ENCODE assay signal across 8 cellular contexts in genomic region chr19:1269065-1269477, GRCh38. TPM values are rescaled to one million over a fixed set of nuclear protein-coding genes. Genes with fewer than 3 reads are reported as not detected.
DNase-seq lines count a peak whose midpoint lies in the region; ATAC-seq, FAIRE-seq and TF ChIP-seq lines count a peak whose summit lies in the region.

Gene CIRBP (plus strand): TSS chr19:1269332. CDS start chr19:1270934, 1,602 bp downstream.

- no peak within 1 kb of the TSS for H2AFZ ChIP-seq in keratinocyte (ENCODE audit: control insufficient read depth, low read length)

- H3K4me1 Mint-ChIP-seq in central memory CD8-positive, alpha-beta T cell, result peaks cover 72% of the 10 kb centered on the region

- H4K20me1 ChIP-seq in keratinocyte (ENCODE audit: control insufficient read depth, extremely low read depth, insufficient read depth, low read length), result no peaks in the 10 kb centered on the region

- FAIRE-seq in keratinocyte (lab: Jason Lieb, UNC), result no peak

- peak; percentile 67 for ATAC-seq in GM19035 (IDR thresholded peaks at IDR 0.05; ENCODE audit: unreplicated experiment)
- ATAC-seq in HG03354 (IDR thresholded peaks at IDR 0.05; ENCODE audit: poor library complexity, severe bottlenecking, unreplicated experiment), result peak; percentile 56
- peak; percentile 76 to 78 for ATAC-seq in activated CD4-positive, CD25-positive, alpha-beta regulatory T cell treated with anti-CD3 and anti-CD28 coated beads, Interleukin-2, amount 50 U/mL, for 24 hours
- peak; percentile 79 for ATAC-seq in central memory CD8-positive, alpha-beta T cell (replicated peaks; ENCODE audit: extremely low read depth, poor library complexity, severe bottlenecking)

- H3K4me3 ChIP-seq in keratinocyte (ENCODE audit: control insufficient read depth in 2 of 3, extremely low read depth in 1 of 3, insufficient read depth in 2 of 3, low read depth in 1 of 3, low read length in 3 of 3), result peak within 1 kb of the TSS; percentile 46 to 85 (median 84)

- H3K36me3 ChIP-seq in keratinocyte (ENCODE audit: control insufficient read depth in 2 of 2, extremely low read depth in 1 of 2, insufficient read depth in 2 of 2, low read length in 2 of 2), result peaks cover 26 to 39% of the 10 kb centered on the region in 2 experiments

- peaks cover 59% of the 10 kb centered on the region for H3K36me3 Mint-ChIP-seq in central memory CD8-positive, alpha-beta T cell (ENCODE audit: insufficient read depth)

- H3K27ac Mint-ChIP-seq in central memory CD8-positive, alpha-beta T cell (ENCODE audit: low read depth), result peak within 1 kb of the TSS; percentile 95

- peaks cover 40% of the 10 kb centered on the region for H3K79me2 ChIP-seq in keratinocyte (ENCODE audit: control insufficient read depth, insufficient read depth, low read length)

- no peaks in the 10 kb centered on the region for H3K9me3 ChIP-seq in keratinocyte (ENCODE audit: control insufficient read depth, low read depth, low read length)

- peak within 1 kb of the TSS; percentile 89 for H3K27ac ChIP-seq in keratinocyte (ENCODE audit: control insufficient read depth, insufficient read depth, low read length)

- no peaks in the 10 kb centered on the region for H3K27me3 Mint-ChIP-seq in central memory CD8-positive, alpha-beta T cell

- H3K9me3 Mint-ChIP-seq in central memory CD8-positive, alpha-beta T cell, result no peaks in the 10 kb centered on the region

- H3K4me3 Mint-ChIP-seq in central memory CD8-positive, alpha-beta T cell, result peak within 1 kb of the TSS; percentile 85

- peaks cover 57% of the 10 kb centered on the region for H3K4me1 ChIP-seq in keratinocyte (ENCODE audit: control insufficient read depth, extremely low read depth, insufficient read depth, low read length)

- peaks cover 4% of the 10 kb centered on the region for H3K27me3 ChIP-seq in keratinocyte (ENCODE audit: control insufficient read depth, extremely low read depth, insufficient read depth, low read length)

- DNase-seq in AG09319 (ENCODE audit: extremely low read depth, low read depth) (peak; percentile 99), NCI-H460 (ENCODE audit: extremely low read depth, low read depth) (peak; percentile 96), keratinocyte (ENCODE audit: low read depth, low spot score) (peak; percentile 95)
- DNase-seq in central memory CD8-positive, alpha-beta T cell (ENCODE audit: low spot score in 2 of 2), result peak; percentile 98 to 99
- peak; percentile 99 for DNase-seq in stimulated activated CD4-positive, alpha-beta T cell treated with anti-CD3 and anti-CD28 coated beads, Interleukin-12 subunit alpha, Interleukin-12 subunit beta, amount 100 ng/mL, for 48 hours (ENCODE audit: low read depth in 2 of 3, low spot score in 1 of 3)

- dilution Hi-C loops in keratinocyte (cut with MboI; ENCODE audit: extremely low pct_ligation_motif_present, low sequenced_read_pairs), result no loop called here

- TF ChIP-seq CTCF in AG09319 (IDR thresholded peaks at IDR 0.05; ENCODE audit: low read depth, low read length) (no peak), keratinocyte (optimal IDR thresholded peaks at IDR 0.05 in 1 of 3, IDR thresholded peaks at IDR 0.05 in 1 of 3, conservative IDR thresholded peaks at IDR 0.05 in 1 of 3; ENCODE audit: extremely low read depth in 1 of 3, insufficient read depth in 2 of 3, low read length in 3 of 3) (no peak)

- H3K9me1 ChIP-seq in keratinocyte (ENCODE audit: control insufficient read depth, extremely low read depth, insufficient read depth, low read length), result peaks cover 2% of the 10 kb centered on the region

- H3K4me2 ChIP-seq in keratinocyte (ENCODE audit: control insufficient read depth, extremely low read depth, insufficient read depth, low read depth, low read length), result peak within 1 kb of the TSS; percentile 99

- peak within 1 kb of the TSS; percentile 83 for H3K9ac ChIP-seq in keratinocyte (ENCODE audit: control insufficient read depth, extremely low read depth, insufficient read depth, low read length)

RNA-seq across cellular contexts. Expression of gene CIRBP, which starts in this region (rescaled TPM):
- total RNA-seq in NCI-H460 (2014; rRNA removed; shearing (Covaris generic)), result 134 and 148 TPM in 2 replicates
- 341 and 581 TPM in 2 replicates for polyA plus RNA-seq in NCI-H460 (2014; cell fraction: nucleus; rRNA removed)
- 97.5 to 164 TPM (median 113 TPM) in 3 replicates for polyA plus RNA-seq in keratinocyte
- polyA plus RNA-seq in keratinocyte (2011; ENCODE audit: low read depth), result 140 TPM
- polyA plus RNA-seq in keratinocyte (2011; cell fraction: cytosol; rRNA removed), result 57.4 and 107 TPM in 2 replicates
- 226 and 247 TPM in 2 replicates for polyA plus RNA-seq in keratinocyte (2011; cell fraction: nucleus; rRNA removed)
- 130 and 149 TPM in 2 replicates for polyA plus RNA-seq in keratinocyte (2012; ENCODE audit: low replicate concordance)
- 15.5 to 48.4 TPM (median 20.1 TPM) in 3 replicates for polyA minus RNA-seq in keratinocyte
- polyA minus RNA-seq in keratinocyte (2011; cell fraction: cytosol; rRNA and poly(A)+ RNA removed), result 122 TPM
- polyA minus RNA-seq in keratinocyte (2011; cell fraction: nucleus; rRNA and poly(A)+ RNA removed), result 28.2 and 42.2 TPM in 2 replicates

Comparison
In these comparisons a context has a peak if more than half of its experiments do, and no peak if none do; other contexts are left out.
1. Peak in every context shown above with its lines: DNase-seq, ATAC-seq, H3K4me3 ChIP-seq and H3K27ac ChIP-seq.